ENCODE assay signal across 29 cellular contexts in the genomic region with DNA sequence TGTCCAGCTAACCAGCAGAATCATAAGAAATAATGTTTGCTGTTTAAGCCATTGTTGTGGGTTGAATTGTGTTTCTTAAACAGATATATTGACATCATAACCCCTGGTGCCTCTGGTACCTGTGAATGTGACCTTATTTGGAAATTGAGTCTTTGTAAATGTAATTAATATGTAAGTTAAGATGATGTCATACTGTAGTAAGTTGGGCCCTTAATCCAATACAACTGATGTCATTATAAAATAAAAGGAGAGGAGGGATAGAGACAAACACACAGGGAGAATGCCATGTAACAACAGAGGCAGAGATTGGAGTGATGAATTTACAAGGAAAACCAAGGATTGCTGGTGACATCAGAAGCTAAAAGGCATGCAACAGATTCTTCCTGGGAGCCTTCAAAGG.
"Had no signal": no experiment of that assay in that cellular context is flagged by ENCODE, and none has a peak within 500 bp of the region (broad histone marks: within the 10 kb centered on the region; RNA-seq: fewer than 3 reads in every experiment).

No MANE protein-coding gene starts in this region.

- H3K27me3 ChIP-seq: suprapubic skin, testis, thyroid gland, tibial artery, tibial nerve, transverse colon, upper lobe of left lung, upper lobe of right lung, uterus, vagina had no signal

- H3K9me3 ChIP-seq: suprapubic skin, testis, thoracic aorta, thyroid gland, tibial artery, tibial nerve, transverse colon, upper lobe of left lung, upper lobe of right lung, uterus, vagina had no signal

- H3K9me3 Mint-ChIP-seq: stimulated activated naive B cell treated with anti-CD40 and anti-IgM and Interleukin-4, amounts not matched to agents 10 μg/mL and 1 μg/mL and 100 μg/mL, for 72 hours; stimulated activated naive CD8-positive, alpha-beta T cell treated with anti-CD3 and anti-CD28 coated beads, Interleukin-15, amount 100 ng/mL, for 72 hours; stimulated activated naive CD8-positive, alpha-beta T cell treated with anti-CD3 and anti-CD28 coated beads, Interleukin-15, Interleukin-2, amounts not matched to agents 100 ng/mL and 50 ng/mL, for 24 hours; type B pancreatic cell had no signal

- H3K27ac Mint-ChIP-seq: stimulated activated effector memory CD8-positive, alpha-beta T cell treated with anti-CD3 and anti-CD28 coated beads, Interleukin-12 subunit alpha, Interleukin-12 subunit beta, amount 100 ng/mL, for 72 hours; stimulated activated memory B cell treated with anti-CD40 and anti-IgM and Interleukin-4, amounts not matched to agents 10 μg/mL and 1 μg/mL and 100 μg/mL, for 72 hours; stimulated activated naive B cell treated with anti-CD40 and anti-IgM and Interleukin-4, amounts not matched to agents 10 μg/mL and 1 μg/mL and 100 μg/mL, for 72 hours; stimulated activated naive CD8-positive, alpha-beta T cell treated with anti-CD3 and anti-CD28 coated beads, Interleukin-15, amount 100 ng/mL, for 72 hours; stimulated activated naive CD8-positive, alpha-beta T cell treated with anti-CD3 and anti-CD28 coated beads, Interleukin-15, Interleukin-2, amounts not matched to agents 100 ng/mL and 50 ng/mL, for 24 hours; type B pancreatic cell had no signal

- ATAC-seq: stimulated activated effector memory CD8-positive, alpha-beta T cell treated with anti-CD3 and anti-CD28 coated beads, Interleukin-12 subunit alpha, Interleukin-12 subunit beta, amount 100 ng/mL, for 72 hours; stimulated activated memory B cell treated with anti-CD40 and anti-IgM and Interleukin-4, amounts not matched to agents 10 μg/mL and 1 μg/mL and 100 μg/mL, for 72 hours; stimulated activated naive B cell treated with anti-CD40 and anti-IgM and Interleukin-4, amounts not matched to agents 10 μg/mL and 1 μg/mL and 100 μg/mL, for 72 hours; stimulated activated naive CD8-positive, alpha-beta T cell treated with anti-CD3 and anti-CD28 coated beads, Interleukin-15, amount 100 ng/mL, for 72 hours; stimulated activated naive CD8-positive, alpha-beta T cell treated with anti-CD3 and anti-CD28 coated beads, Interleukin-15, Interleukin-2, amounts not matched to agents 100 U/mL and 50 U/mL, for 24 hours; upper lobe of right lung had no signal

- FAIRE-seq: urothelium cell line had no signal

- H3K27me3 Mint-ChIP-seq: stimulated activated memory B cell treated with anti-CD40 and anti-IgM and Interleukin-4, amounts not matched to agents 10 μg/mL and 1 μg/mL and 100 μg/mL, for 72 hours; stimulated activated naive B cell treated with anti-CD40 and anti-IgM and Interleukin-4, amounts not matched to agents 10 μg/mL and 1 μg/mL and 100 μg/mL, for 72 hours; stimulated activated naive CD8-positive, alpha-beta T cell treated with anti-CD3 and anti-CD28 coated beads, Interleukin-15, amount 100 ng/mL, for 72 hours; stimulated activated naive CD8-positive, alpha-beta T cell treated with anti-CD3 and anti-CD28 coated beads, Interleukin-15, Interleukin-2, amounts not matched to agents 100 ng/mL and 50 ng/mL, for 24 hours; type B pancreatic cell had no signal

- H3K4me3 ChIP-seq: stomach, suprapubic skin, testis, thoracic aorta, thyroid gland, tibial artery, tibial nerve, transverse colon, upper lobe of left lung, upper lobe of right lung, uterus, vagina had no signal

- DNase-seq: stimulated activated CD4-positive, alpha-beta T cell treated with anti-CD3 and anti-CD28 coated beads, Interleukin-2, amount 100 ng/mL, for 48 hours; stimulated activated CD4-positive, alpha-beta T cell treated with anti-CD3 and anti-CD28 coated beads, Interleukin-4, amount 100 ng/mL, for 1 hour; stimulated activated CD4-positive, alpha-beta T cell treated with anti-CD3 and anti-CD28 coated beads, Interleukin-4, amount 100 ng/mL, for 24 hours; stimulated activated CD4-positive, alpha-beta T cell treated with anti-CD3 and anti-CD28 coated beads, Interleukin-4, amount 100 ng/mL, for 4 hours; stimulated activated CD8-positive, alpha-beta memory T cell treated with anti-CD3 and anti-CD28 coated beads, Interleukin-4, amount 100 ng/mL, for 48 hours; stimulated activated naive B cell treated with anti-CD40 and anti-IgM and Interleukin-4, amounts not matched to agents 10 μg/mL and 1 μg/mL and 100 μg/mL, for 72 hours; stimulated activated naive CD4-positive, alpha-beta T cell; stimulated activated naive CD4-positive, alpha-beta T cell treated with Interleukin-2 at 50 U/mL for 16 hours; stimulated activated naive CD8-positive, alpha-beta T cell treated with anti-CD3 and anti-CD28 coated beads, Interleukin-15, amount 100 ng/mL, for 72 hours; stimulated activated naive CD8-positive, alpha-beta T cell treated with anti-CD3 and anti-CD28 coated beads, Interleukin-15, Interleukin-2, amounts not matched to agents 100 U/mL and 50 U/mL, for 24 hours; stomach; substantia nigra; testis; thyroid gland; tibial artery; transverse colon; trophoblast cell; upper lobe of left lung; upper lobe of right lung; uterus had no signal

- H3K4me1 ChIP-seq: stomach, suprapubic skin, testis, thyroid gland, tibial artery, tibial nerve, transverse colon, upper lobe of left lung, upper lobe of right lung, uterus, vagina had no signal

- H3K36me3 ChIP-seq: stomach, suprapubic skin, thoracic aorta, thyroid gland, tibial artery, tibial nerve, transverse colon, upper lobe of left lung, upper lobe of right lung, uterus, vagina had no signal

- H3K36me3 Mint-ChIP-seq: stimulated activated effector memory CD8-positive, alpha-beta T cell treated with anti-CD3 and anti-CD28 coated beads, Interleukin-12 subunit alpha, Interleukin-12 subunit beta, amount 100 ng/mL, for 72 hours; stimulated activated memory B cell treated with anti-CD40 and anti-IgM and Interleukin-4, amounts not matched to agents 10 μg/mL and 1 μg/mL and 100 μg/mL, for 72 hours; stimulated activated naive B cell treated with anti-CD40 and anti-IgM and Interleukin-4, amounts not matched to agents 10 μg/mL and 1 μg/mL and 100 μg/mL, for 72 hours; type B pancreatic cell had no signal

- H3K27ac ChIP-seq: stomach, suprapubic skin, testis, thoracic aorta, thyroid gland, tibial artery, tibial nerve, transverse colon, upper lobe of left lung, upper lobe of right lung, uterus, vagina had no signal

- H3K4me3 Mint-ChIP-seq: stimulated activated effector memory CD8-positive, alpha-beta T cell treated with anti-CD3 and anti-CD28 coated beads, Interleukin-12 subunit alpha, Interleukin-12 subunit beta, amount 100 ng/mL, for 72 hours; stimulated activated memory B cell treated with anti-CD40 and anti-IgM and Interleukin-4, amounts not matched to agents 10 μg/mL and 1 μg/mL and 100 μg/mL, for 72 hours; stimulated activated naive B cell treated with anti-CD40 and anti-IgM and Interleukin-4, amounts not matched to agents 10 μg/mL and 1 μg/mL and 100 μg/mL, for 72 hours; stimulated activated naive CD8-positive, alpha-beta T cell treated with anti-CD3 and anti-CD28 coated beads, Interleukin-15, amount 100 ng/mL, for 72 hours; stimulated activated naive CD8-positive, alpha-beta T cell treated with anti-CD3 and anti-CD28 coated beads, Interleukin-15, Interleukin-2, amounts not matched to agents 100 ng/mL and 50 ng/mL, for 24 hours; type B pancreatic cell had no signal

- H3K4me1 Mint-ChIP-seq: stimulated activated effector memory CD8-positive, alpha-beta T cell treated with anti-CD3 and anti-CD28 coated beads, Interleukin-12 subunit alpha, Interleukin-12 subunit beta, amount 100 ng/mL, for 72 hours; stimulated activated memory B cell treated with anti-CD40 and anti-IgM and Interleukin-4, amounts not matched to agents 10 μg/mL and 1 μg/mL and 100 μg/mL, for 72 hours; stimulated activated naive B cell treated with anti-CD40 and anti-IgM and Interleukin-4, amounts not matched to agents 10 μg/mL and 1 μg/mL and 100 μg/mL, for 72 hours; stimulated activated naive CD8-positive, alpha-beta T cell treated with anti-CD3 and anti-CD28 coated beads, Interleukin-15, amount 100 ng/mL, for 72 hours had no signal
